ENCODE assay signal across 19 cellular contexts in the genomic region with DNA sequence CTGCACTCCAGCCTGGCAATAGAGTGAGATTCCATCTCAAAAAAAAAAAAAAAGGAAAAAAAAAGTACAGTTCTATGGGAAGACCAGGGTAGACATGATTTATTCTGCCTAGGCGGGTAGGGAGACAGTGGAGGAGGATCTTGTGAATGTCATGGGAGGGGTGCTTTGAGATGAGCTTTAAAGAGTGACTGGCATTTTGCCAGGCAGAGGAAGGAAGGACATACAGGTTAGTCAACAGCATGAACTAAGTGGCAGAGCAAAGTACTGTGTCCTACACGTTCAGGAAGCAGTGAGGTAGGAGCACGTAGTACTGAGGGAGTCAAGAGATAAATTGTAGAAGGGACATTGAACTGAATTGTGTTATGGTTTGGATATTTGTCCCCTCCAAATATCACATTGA.
"Had no signal": no experiment of that assay in that cellular context is flagged by ENCODE, and none has a peak within 500 bp of the region (broad histone marks: within the 10 kb centered on the region; RNA-seq: fewer than 3 reads in every experiment).

No MANE protein-coding gene starts in this region.

- ATAC-seq: foreskin keratinocyte; left lobe of liver; lower lobe of right lung; mucosa of descending colon; pancreas; psoas muscle; stimulated activated effector memory CD8-positive, alpha-beta T cell treated with anti-CD3 and anti-CD28 coated beads, Interleukin-12 subunit alpha, Interleukin-12 subunit beta, amount 100 ng/mL, for 72 hours; WTC11 had no signal

- DNase-seq: activated naive CD4-positive, alpha-beta T cell; activated T-cell treated with anti-CD3 and anti-CD28 coated beads, Interleukin-2, amount 50 U/mL, for 24 hours; adrenal gland; brain microvascular endothelial cell; caudate nucleus; effector memory CD4-positive, alpha-beta T cell; foreskin keratinocyte; lower lobe of right lung; mesendoderm; mucosa of descending colon; nephron progenitor cell; pancreas; psoas muscle; stimulated activated CD4-positive, alpha-beta T cell treated with anti-CD3 and anti-CD28 coated beads, Interleukin-2, amount 100 ng/mL, for 24 hours; stomach; transverse colon had no signal
